15 cellular contexts compared by ENCODE assay signal in genomic region chr6:95819939-95820338, GRCh38.
DNase-seq lines count a peak whose midpoint lies in the region; TF ChIP-seq lines count a peak whose summit lies in the region.
"Had no signal": no experiment of that assay in that cellular context is flagged by ENCODE, and none has a peak within 500 bp of the region (broad histone marks: within the 10 kb centered on the region; RNA-seq: fewer than 3 reads in every experiment).

No MANE protein-coding gene starts in this region.

- H3K9me3 Mint-ChIP-seq in endothelial cell (ENCODE audit: unreplicated experiment) (no peaks in the 10 kb centered on the region), Calu3 (ENCODE audit: low read depth, unreplicated experiment) (peaks cover 5% of the 10 kb centered on the region)
- H3K9me3 Mint-ChIP-seq: T-helper 1 cell treated with Interleukin-12 subunit alpha and Interleukin-12 subunit beta and Interleukin-4 antibody, amounts not matched to agents 30 μg/mL and 1 μg/mL, for 36 hours had no signal

- no peak overlapping the region for H3K4me3 ChIP-seq in NB4 (ENCODE audit: low read depth, low read length)
- H3K4me3 ChIP-seq: body of pancreas had no signal

- no peak overlapping the region for H3K4me3 Mint-ChIP-seq in endothelial cell (ENCODE audit: unreplicated experiment)
- no peak overlapping the region for H3K4me3 Mint-ChIP-seq in Calu3 (ENCODE audit: low read depth, unreplicated experiment)
- H3K4me3 Mint-ChIP-seq: stimulated activated naive CD8-positive, alpha-beta T cell treated with anti-CD3 and anti-CD28 coated beads, Interleukin-15, amount 100 ng/mL, for 72 hours; T-helper 1 cell treated with Interleukin-12 subunit alpha and Interleukin-12 subunit beta and Interleukin-4 antibody, amounts not matched to agents 30 μg/mL and 1 μg/mL, for 36 hours had no signal

- H3K27me3 Mint-ChIP-seq in endothelial cell (ENCODE audit: unreplicated experiment): no peaks in the 10 kb centered on the region
- no peaks in the 10 kb centered on the region for H3K27me3 Mint-ChIP-seq in Calu3 (ENCODE audit: unreplicated experiment)
- H3K27me3 Mint-ChIP-seq: stimulated activated naive CD8-positive, alpha-beta T cell treated with anti-CD3 and anti-CD28 coated beads, Interleukin-15, amount 100 ng/mL, for 72 hours had no signal

- intact Hi-C loops in Calu3 (cut with micrococcal nuclease; ENCODE audit: unreplicated experiment): no loop called here

- in situ Hi-C loops in GM13977 (cut with MboI; ENCODE audit: low pct_unique_long_range_greater_than_20kb, low sequenced_read_pairs, unreplicated experiment): no loop called here

- H3K27ac ChIP-seq in C4-2B: peak overlapping the region; percentile 7; the same call in 1 of the 2 replicates
- H3K27ac ChIP-seq: body of pancreas had no signal

- CTCF ChIA-PET in Calu3 (lab: Charles Lee): no interaction called here

- H3K36me3 Mint-ChIP-seq in endothelial cell (ENCODE audit: low read depth, unreplicated experiment) (no peaks in the 10 kb centered on the region), Calu3 (ENCODE audit: insufficient read depth, unreplicated experiment) (no peaks in the 10 kb centered on the region)

- TF ChIP-seq POLR2A in NB4 (IDR thresholded peaks at IDR 0.05; ENCODE audit: extremely low read depth, insufficient read length): no peak

- no peaks in the 10 kb centered on the region for H3K4me1 Mint-ChIP-seq in endothelial cell (ENCODE audit: unreplicated experiment)
- H3K4me1 Mint-ChIP-seq in Calu3 (ENCODE audit: low read depth, unreplicated experiment): no peaks in the 10 kb centered on the region
- H3K4me1 Mint-ChIP-seq: stimulated activated naive CD8-positive, alpha-beta T cell treated with anti-CD3 and anti-CD28 coated beads, Interleukin-15, amount 100 ng/mL, for 72 hours had no signal

- H3K27ac Mint-ChIP-seq in endothelial cell (ENCODE audit: unreplicated experiment) (no peak overlapping the region), Calu3 (ENCODE audit: unreplicated experiment) (no peak overlapping the region)
- H3K27ac Mint-ChIP-seq: stimulated activated naive CD8-positive, alpha-beta T cell treated with anti-CD3 and anti-CD28 coated beads, Interleukin-15, amount 100 ng/mL, for 72 hours; T-helper 1 cell treated with Interleukin-12 subunit alpha and Interleukin-12 subunit beta and Interleukin-4 antibody, amounts not matched to agents 30 μg/mL and 1 μg/mL, for 36 hours had no signal

- DNase-seq in GM13977 (ENCODE audit: low spot score): no peak
- DNase-seq in NB4 (ENCODE audit: low read depth): peak; percentile 12
- no peak for DNase-seq in endothelial cell (ENCODE audit: low spot score)
- no peak for DNase-seq in glomerular visceral epithelial cell (ENCODE audit: extremely low spot score)
- no peak for DNase-seq in GOT3 (lab: John Stamatoyannopoulos, UW)
- DNase-seq in Calu3: no peak
- DNase-seq in stimulated activated CD4-positive, alpha-beta T cell treated with anti-CD3 and anti-CD28 coated beads, Interleukin-2, amount 100 ng/mL, for 48 hours: no peak
- DNase-seq: body of pancreas; KG1; kidney glomerular epithelial cell; NCI-H2081 treated with DMSO at 0.1 percent for 48 hours; retina; stimulated activated naive CD8-positive, alpha-beta T cell treated with anti-CD3 and anti-CD28 coated beads, Interleukin-15, amount 100 ng/mL, for 72 hours had no signal

- no TSS peak for BruUV-seq in Calu3 (replicated peaks; lab: Mats Ljungman, UMichigan)

- TF ChIP-seq CTCF in C4-2B (conservative IDR thresholded peaks at IDR 0.05) (peak; percentile 51), GM13977 (IDR thresholded peaks at IDR 0.05; ENCODE audit: extremely low read depth, insufficient read depth, missing control alignments) (peak; percentile 47), NB4 (IDR thresholded peaks at IDR 0.05; ENCODE audit: low read depth, low read length) (peak; percentile 45), endothelial cell (IDR thresholded peaks at IDR 0.05; ENCODE audit: unreplicated experiment) (peak; percentile 19), Calu3 (IDR thresholded peaks at IDR 0.05; ENCODE audit: unreplicated experiment) (no peak)
